In genomic region chr6:24907959-24908358, GRCh38 we compare ENCODE assay signal across 8 cellular contexts. TPM values are rescaled to one million over a fixed set of nuclear protein-coding genes. Genes with fewer than 3 reads are reported as not detected.
DNase-seq lines count a peak whose midpoint lies in the region; ATAC-seq, FAIRE-seq and TF ChIP-seq lines count a peak whose summit lies in the region.
"Had no signal": no experiment of that assay in that cellular context is flagged by ENCODE, and none has a peak within 500 bp of the region (broad histone marks: within the 10 kb centered on the region; RNA-seq: fewer than 3 reads in every experiment).

No MANE protein-coding gene starts in this region.

- H3K4me3 ChIP-seq in NB4 (ENCODE audit: low read depth, low read length) (no peak overlapping the region), ascending aorta (no peak overlapping the region)

- H3K27ac ChIP-seq in ascending aorta: peak overlapping the region; percentile 9 to 16

- TF ChIP-seq CTCF in NB4 (IDR thresholded peaks at IDR 0.05; ENCODE audit: low read depth, low read length) (no peak), ascending aorta (IDR thresholded peaks at IDR 0.05) (no peak)

- no peaks in the 10 kb centered on the region for H3K9me3 ChIP-seq in ascending aorta

- intact Hi-C loops in ascending aorta (cut with DNase I): no loop called here

- FAIRE-seq in GM12892 (lab: Jason Lieb, UNC): peak; percentile 44

- ATAC-seq in HG03469 (IDR thresholded peaks at IDR 0.05; ENCODE audit: unreplicated experiment): no peak

- DNase-seq in GM12892 (ENCODE audit: insufficient read length): no peak
- peak; percentile 15 for DNase-seq in NB4 (ENCODE audit: low read depth)
- DNase-seq in ascending aorta (ENCODE audit: low spot score in 2 of 2): no peak
- peak; percentile 77 for DNase-seq in retina
- no peak for DNase-seq in putamen (ENCODE audit: low spot score)
- no peak for DNase-seq in activated gamma-delta T cell (lab: John Stamatoyannopoulos, UW)
- DNase-seq: NCI-H510A had no signal

- H3K36me3 ChIP-seq in ascending aorta: no peaks in the 10 kb centered on the region

- H3K27me3 ChIP-seq in ascending aorta: no peaks in the 10 kb centered on the region

- H3K4me1 ChIP-seq in ascending aorta: peaks cover 0 to 5% of the 10 kb centered on the region in 2 donors

- TF ChIP-seq POLR2A in GM12892 (IDR thresholded peaks at IDR 0.05; ENCODE audit: low read depth, low read length) (no peak), NB4 (IDR thresholded peaks at IDR 0.05; ENCODE audit: extremely low read depth, insufficient read length) (no peak)

RNA-seq across cellular contexts. Expression of gene RIPOR2, which starts 27.8 kb away (rescaled TPM):
- polyA plus RNA-seq in GM12892 (2012; ENCODE audit: missing spikeins): 25.6 TPM
- 49.0 TPM for total RNA-seq in ascending aorta

Comparison
In these comparisons a context has a peak if more than half of its experiments do, and no peak if none do; other contexts are left out.
1. DNase-seq: peak in NB4 (single experiment) and retina (single experiment); none in GM12892 (single experiment), ascending aorta (0 of 2), putamen (single experiment) and activated gamma-delta T cell (single experiment).